ENCODE assay signal across 9 cellular contexts in the genomic region with DNA sequence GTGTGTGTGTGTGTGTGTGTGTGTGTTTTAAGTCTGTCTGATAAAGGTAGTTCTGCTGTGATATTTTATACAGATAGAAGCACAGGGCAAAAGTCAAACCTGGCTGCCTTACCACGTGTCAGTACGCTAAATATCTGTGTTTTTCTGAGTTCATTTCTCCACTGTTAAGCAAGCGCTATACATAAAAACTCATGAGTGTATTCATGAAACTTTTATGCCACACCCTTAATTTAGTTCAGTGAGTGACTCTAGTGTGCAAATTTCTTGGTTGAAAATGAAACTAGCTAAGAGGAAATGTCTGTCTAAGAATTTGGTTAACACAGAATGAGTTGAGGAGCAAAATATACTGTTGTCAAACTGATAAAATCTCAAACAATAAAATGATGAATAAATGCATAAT. TPM values are rescaled to one million over a fixed set of nuclear protein-coding genes. Genes with fewer than 3 reads are reported as not detected.
DNase-seq lines count a peak whose midpoint lies in the region; ATAC-seq and TF ChIP-seq lines count a peak whose summit lies in the region.
"Had no signal": no experiment of that assay in that cellular context is flagged by ENCODE, and none has a peak within 500 bp of the region (broad histone marks: within the 10 kb centered on the region; RNA-seq: fewer than 3 reads in every experiment).

No MANE protein-coding gene starts in this region.

- H3K4me3 Mint-ChIP-seq in activated T-cell treated with anti-CD3 and anti-CD28 coated beads, Interleukin-2, amount 50 U/mL, for 24 hours, result peak overlapping the region; percentile 42
- H3K4me3 Mint-ChIP-seq in T-helper 17 cell, result peak overlapping the region; percentile 74
- peak overlapping the region; percentile 35 to 57 for H3K4me3 Mint-ChIP-seq in stimulated activated naive CD8-positive, alpha-beta T cell treated with anti-CD3 and anti-CD28 coated beads, Interleukin-15, amount 100 ng/mL, for 72 hours
- H3K4me3 Mint-ChIP-seq in HFFc6, result no peak overlapping the region; the same call in 1 of the 2 replicates
- no peak overlapping the region for H3K4me3 Mint-ChIP-seq in osteocyte (ENCODE audit: unreplicated experiment)

- no peaks in the 10 kb centered on the region for H3K27me3 Mint-ChIP-seq in activated T-cell treated with anti-CD3 and anti-CD28 coated beads, Interleukin-2, amount 50 U/mL, for 24 hours
- H3K27me3 Mint-ChIP-seq in T-helper 17 cell (no peaks in the 10 kb centered on the region), HFFc6 (ENCODE audit: insufficient read depth) (peaks cover 2% of the 10 kb centered on the region), osteocyte (ENCODE audit: unreplicated experiment) (no peaks in the 10 kb centered on the region)
- H3K27me3 Mint-ChIP-seq in stimulated activated naive CD8-positive, alpha-beta T cell treated with anti-CD3 and anti-CD28 coated beads, Interleukin-15, amount 100 ng/mL, for 72 hours, result no peaks in the 10 kb centered on the region

- no peak for DNase-seq in activated T-cell treated with anti-CD3 and anti-CD28 coated beads, Interleukin-2, amount 50 U/mL, for 24 hours
- no peak for DNase-seq in activated T-cell treated with anti-CD3 and anti-CD28 coated beads, Interleukin-2, amount 50 U/mL, for 48 hours
- DNase-seq in T-helper 17 cell (no peak), HFFc6 (no peak), HCEC 1CT (no peak), osteocyte (ENCODE audit: extremely low spot score, unreplicated experiment) (no peak)
- DNase-seq in stimulated activated naive CD8-positive, alpha-beta T cell treated with anti-CD3 and anti-CD28 coated beads, Interleukin-15, amount 100 ng/mL, for 72 hours, result no peak
- DNase-seq: activated gamma-delta T cell had no signal

- no peaks in the 10 kb centered on the region for H3K9me3 ChIP-seq in T-helper 17 cell (ENCODE audit: control insufficient read depth, low read length, poor library complexity, severe bottlenecking)

- TF ChIP-seq CTCF in HFFc6 (IDR thresholded peaks at IDR 0.05) (no peak), osteocyte (IDR thresholded peaks at IDR 0.05) (no peak)

- H3K4me1 Mint-ChIP-seq in activated T-cell treated with anti-CD3 and anti-CD28 coated beads, Interleukin-2, amount 50 U/mL, for 24 hours (ENCODE audit: low read depth), result peaks cover 72% of the 10 kb centered on the region
- H3K4me1 Mint-ChIP-seq in T-helper 17 cell, result peaks cover 42% of the 10 kb centered on the region
- H3K4me1 Mint-ChIP-seq in stimulated activated naive CD8-positive, alpha-beta T cell treated with anti-CD3 and anti-CD28 coated beads, Interleukin-15, amount 100 ng/mL, for 72 hours, result peaks cover 84% of the 10 kb centered on the region
- no peaks in the 10 kb centered on the region for H3K4me1 Mint-ChIP-seq in HFFc6 (ENCODE audit: low read depth)
- peaks cover 3% of the 10 kb centered on the region for H3K4me1 Mint-ChIP-seq in osteocyte (ENCODE audit: unreplicated experiment)

- peaks cover 46% of the 10 kb centered on the region for H3K36me3 Mint-ChIP-seq in activated T-cell treated with anti-CD3 and anti-CD28 coated beads, Interleukin-2, amount 50 U/mL, for 24 hours (ENCODE audit: low read depth)
- H3K36me3 Mint-ChIP-seq in T-helper 17 cell (ENCODE audit: low read depth) (peaks cover 6% of the 10 kb centered on the region), HFFc6 (ENCODE audit: low read depth) (0 out of 2 replicates have a peak, but pooled peaks cover 8% of the 10 kb centered on the region), osteocyte (ENCODE audit: unreplicated experiment) (no peaks in the 10 kb centered on the region)

- H3K27ac Mint-ChIP-seq in activated T-cell treated with anti-CD3 and anti-CD28 coated beads, Interleukin-2, amount 50 U/mL, for 24 hours, result peak overlapping the region; percentile 84
- peak overlapping the region; percentile 93 for H3K27ac Mint-ChIP-seq in T-helper 17 cell
- H3K27ac Mint-ChIP-seq in stimulated activated naive CD8-positive, alpha-beta T cell treated with anti-CD3 and anti-CD28 coated beads, Interleukin-15, amount 100 ng/mL, for 72 hours, result no peak overlapping the region
- H3K27ac Mint-ChIP-seq in HFFc6, result no peak overlapping the region
- H3K27ac Mint-ChIP-seq in osteocyte (ENCODE audit: unreplicated experiment), result no peak overlapping the region

- no peaks in the 10 kb centered on the region for H3K9me3 Mint-ChIP-seq in activated T-cell treated with anti-CD3 and anti-CD28 coated beads, Interleukin-2, amount 50 U/mL, for 24 hours
- H3K9me3 Mint-ChIP-seq in stimulated activated naive CD8-positive, alpha-beta T cell treated with anti-CD3 and anti-CD28 coated beads, Interleukin-15, amount 100 ng/mL, for 72 hours, result no peaks in the 10 kb centered on the region
- no peaks in the 10 kb centered on the region for H3K9me3 Mint-ChIP-seq in HFFc6
- H3K9me3 Mint-ChIP-seq in osteocyte (ENCODE audit: unreplicated experiment), result no peaks in the 10 kb centered on the region

- ATAC-seq in HG02973 (IDR thresholded peaks at IDR 0.05; ENCODE audit: unreplicated experiment) (peak; percentile 92), T-helper 17 cell (peak; percentile 57)
- ATAC-seq in stimulated activated naive CD8-positive, alpha-beta T cell treated with anti-CD3 and anti-CD28 coated beads, Interleukin-15, amount 100 ng/mL, for 72 hours, result peak; percentile 96

RNA-seq across cellular contexts. Expression of gene CASP10, which starts 11.2 kb away (rescaled TPM):
- 10 to 100 TPM; 16.4 to 21.2 TPM for total RNA-seq in T-helper 17 cell
- total RNA-seq in HFFc6 (2021; fragmentation: NEBNext Ultra II Directional; extraction: Animal tissue kit (Norgen Biotek cat#: 25700)), result 1 to 10 TPM in 4 of 6 experiments, under 1 TPM in 2; 0.36 to 1.9 (median 1.6) TPM
- total RNA-seq in osteocyte, result 0.35 TPM in 1 of 2 replicates, not detected in the other

Comparison
In these comparisons a context has a peak if more than half of its experiments do, and no peak if none do; other contexts are left out.
1. H3K27ac Mint-ChIP-seq: peak in activated T-cell treated with anti-CD3 and anti-CD28 coated beads, Interleukin-2, amount 50 U/mL, for 24 hours (single experiment) and T-helper 17 cell (single experiment); none in stimulated activated naive CD8-positive, alpha-beta T cell treated with anti-CD3 and anti-CD28 coated beads, Interleukin-15, amount 100 ng/mL, for 72 hours (0 of 2), HFFc6 (single experiment) and osteocyte (single experiment).
2. H3K4me3 Mint-ChIP-seq: peak in activated T-cell treated with anti-CD3 and anti-CD28 coated beads, Interleukin-2, amount 50 U/mL, for 24 hours (single experiment), T-helper 17 cell (single experiment) and stimulated activated naive CD8-positive, alpha-beta T cell treated with anti-CD3 and anti-CD28 coated beads, Interleukin-15, amount 100 ng/mL, for 72 hours (2 of 2); none in HFFc6 (single experiment) and osteocyte (single experiment).
3. RNA of gene CASP10, which starts 11.2 kb away (total RNA-seq): 16.4 to 21.2 TPM in T-helper 17 cell; 0.36 to 1.9 TPM in HFFc6 and 0.35 TPM in osteocyte; every median in the first group is over 4 times any median in the second.
4. Peak in every context shown above with its lines, with median percentiles within 50 percentile points of each other: ATAC-seq.